ENCODE assay signal across 11 cellular contexts in genomic region chr12:11884661-11885060, GRCh38.
DNase-seq lines count a peak whose midpoint lies in the region; ATAC-seq, FAIRE-seq and TF ChIP-seq lines count a peak whose summit lies in the region.
"Had no signal": no experiment of that assay in that cellular context is flagged by ENCODE, and none has a peak within 500 bp of the region (broad histone marks: within the 10 kb centered on the region; RNA-seq: fewer than 3 reads in every experiment).

No MANE protein-coding gene starts in this region.

- no peak for TF ChIP-seq POLR2A in thyroid gland (IDR thresholded peaks at IDR 0.05)

- ATAC-seq in lung (ENCODE audit: insufficient read depth, low FRiP score) (peak; percentile 41), GM18519 (IDR thresholded peaks at IDR 0.05; ENCODE audit: low FRiP score, unreplicated experiment) (no peak)

- DNase-seq in NCI-H748 (lab: John Stamatoyannopoulos, UW; ENCODE audit: unreplicated experiment) (peak; percentile 14), NCI-H748 treated with DMSO at 0.1 percent for 48 hours (lab: John Stamatoyannopoulos, UW) (no peak), bronchial epithelial cell (ENCODE audit: low read depth) (peak; percentile 74), lung (ENCODE audit: low spot score) (no peak), thyroid gland (no peak), NCI-H345 (lab: John Stamatoyannopoulos, UW) (no peak), NCI-H1436 treated with DMSO at 0.1 percent for 48 hours (lab: John Stamatoyannopoulos, UW) (no peak)
- DNase-seq: activated T-cell treated with anti-CD3 and anti-CD28 coated beads, Interleukin-2, amount 50 U/mL, for 1 hour; effector CD8-positive, alpha-beta T cell; KG1 had no signal

- peaks cover 4% of the 10 kb centered on the region for H3K36me3 ChIP-seq in bronchial epithelial cell (ENCODE audit: control insufficient read depth, insufficient read depth, low read length)
- peaks cover 9 to 14% of the 10 kb centered on the region in 2 donors for H3K36me3 ChIP-seq in lung (ENCODE audit: control insufficient read depth in 2 of 2, insufficient read depth in 2 of 2, low read length in 2 of 2)
- H3K36me3 ChIP-seq in thyroid gland, result no peaks in the 10 kb centered on the region

- H3K4me1 ChIP-seq in lung (ENCODE audit: control insufficient read depth in 2 of 2, insufficient read depth in 2 of 2, low read length in 2 of 2) (peaks cover 3 to 8% of the 10 kb centered on the region in 2 donors), thyroid gland (peaks cover 14 to 26% of the 10 kb centered on the region in 2 donors)

- TF ChIP-seq CTCF in bronchial epithelial cell (IDR thresholded peaks at IDR 0.05; ENCODE audit: insufficient read depth, low read length, severe bottlenecking) (no peak), lung (IDR thresholded peaks at IDR 0.05; ENCODE audit: control extremely low read depth, extremely low read depth) (no peak), thyroid gland (IDR thresholded peaks at IDR 0.05) (no peak)

- H3K27me3 ChIP-seq in bronchial epithelial cell (ENCODE audit: control insufficient read depth, insufficient read depth, low read length) (no peaks in the 10 kb centered on the region), lung (ENCODE audit: control insufficient read depth, insufficient read depth) (no peaks in the 10 kb centered on the region), thyroid gland (no peaks in the 10 kb centered on the region)

- H3K27ac ChIP-seq in lung (ENCODE audit: low read depth in 1 of 2, low read length in 1 of 2) (peak overlapping the region; percentile 49 to 79), thyroid gland (peak overlapping the region in 2 of 3 donors; percentile 64 to 66)

- WGBS in lung, 2 donors, result 50 to 69% methylated on average over 4 of the region's 4 CpGs
- WGBS in thyroid gland, 2 donors, result 79 to 90% methylated on average over 4 of the region's 4 CpGs

- intact Hi-C loops in thyroid gland (cut with DNase I), result no loop called here

- FAIRE-seq in bronchial epithelial cell (lab: Jason Lieb, UNC), result no peak

- H3K4me3 ChIP-seq in bronchial epithelial cell (ENCODE audit: low read depth, low read length), result no peak overlapping the region
- H3K4me3 ChIP-seq in lung, result no peak overlapping the region
- no peak overlapping the region for H3K4me3 ChIP-seq in thyroid gland (replicated peaks in 1 of 3)

- H3K9me3 ChIP-seq in lung (ENCODE audit: control insufficient read depth in 2 of 2, insufficient read depth in 1 of 2, low read length in 1 of 2), result no peaks in the 10 kb centered on the region
- H3K9me3 ChIP-seq in thyroid gland, result no peaks in the 10 kb centered on the region

Comparison
In these comparisons a context has a peak if more than half of its experiments do, and no peak if none do; other contexts are left out.
1. DNase-seq: peak in NCI-H748 (single experiment) and bronchial epithelial cell (single experiment); none in NCI-H748 treated with DMSO at 0.1 percent for 48 hours (single experiment), lung (single experiment), thyroid gland (0 of 2), NCI-H345 (single experiment) and NCI-H1436 treated with DMSO at 0.1 percent for 48 hours (single experiment).